2 cellular contexts compared by ENCODE assay signal in genomic region chr20:50220093-50220893, GRCh38.
TF ChIP-seq lines count a peak whose summit lies in the region.

No MANE protein-coding gene starts in this region.

TF ChIP-seq in K562, 482 proteins besides CTCF, POLR2A, EP300 and RAD21:
- TF ChIP-seq EGR1 (conservative IDR thresholded peaks at IDR 0.05) = 0 out of 2 replicates have a peak, but pooled peaks have one; percentile 7
- TF ChIP-seq SAFB2 (IDR thresholded peaks at IDR 0.05; ENCODE audit: borderline replicate concordance, low read depth, low read length, severe bottlenecking) = no peak

TF ChIP-seq in WTC11, 78 proteins besides CTCF, POLR2A, EP300 and RAD21:
- TF ChIP-seq ZSCAN18 (CRISPR knock-in tag; IDR thresholded peaks at IDR 0.05) (no peak), ATF6 (CRISPR knock-in tag; IDR thresholded peaks at IDR 0.05) (no peak), TEAD1 (CRISPR knock-in tag; IDR thresholded peaks at IDR 0.05) (no peak)
